In the genomic region with DNA sequence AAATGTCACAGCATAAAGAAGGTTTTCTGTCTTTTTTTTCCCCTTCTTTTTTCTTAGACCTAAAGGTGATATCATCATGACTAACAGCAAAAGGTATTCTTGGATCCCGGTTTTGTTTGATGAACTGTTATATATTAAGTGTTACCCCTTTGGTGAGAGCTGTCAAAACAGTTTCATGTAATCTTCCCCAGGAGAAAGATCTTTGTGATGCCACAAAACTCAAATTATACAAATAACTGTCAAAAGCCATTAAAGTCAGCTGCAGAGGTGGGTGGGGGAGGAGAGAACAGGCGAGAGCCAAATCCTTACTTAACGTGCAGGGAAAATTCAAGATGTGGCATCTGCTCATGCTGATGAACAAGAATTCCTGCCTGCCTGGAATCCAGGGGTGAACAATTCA, we compare ENCODE assay signal across 1 cellular context.
TF ChIP-seq lines count a peak whose summit lies in the region.

No MANE protein-coding gene starts in this region.

TF ChIP-seq in SK-N-SH, 30 proteins besides CTCF, POLR2A, EP300 and RAD21 (continued from another document):
- TF ChIP-seq, protein P1, sequence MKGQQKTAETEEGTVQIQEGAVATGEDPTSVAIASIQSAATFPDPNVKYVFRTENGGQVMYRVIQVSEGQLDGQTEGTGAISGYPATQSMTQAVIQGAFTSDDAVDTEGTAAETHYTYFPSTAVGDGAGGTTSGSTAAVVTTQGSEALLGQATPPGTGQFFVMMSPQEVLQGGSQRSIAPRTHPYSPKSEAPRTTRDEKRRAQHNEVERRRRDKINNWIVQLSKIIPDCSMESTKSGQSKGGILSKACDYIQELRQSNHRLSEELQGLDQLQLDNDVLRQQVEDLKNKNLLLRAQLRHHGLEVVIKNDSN (IDR thresholded peaks at IDR 0.05; ENCODE audit: borderline replicate concordance, low read depth): no peak
- TF ChIP-seq MXI1 (IDR thresholded peaks at IDR 0.05; ENCODE audit: low read depth, low read length): no peak
- no peak for TF ChIP-seq NFIC (IDR thresholded peaks at IDR 0.05; ENCODE audit: borderline replicate concordance)
- no peak for TF ChIP-seq TEAD4 (IDR thresholded peaks at IDR 0.05; ENCODE audit: borderline replicate concordance, insufficient read depth)
- TF ChIP-seq, protein P2, sequence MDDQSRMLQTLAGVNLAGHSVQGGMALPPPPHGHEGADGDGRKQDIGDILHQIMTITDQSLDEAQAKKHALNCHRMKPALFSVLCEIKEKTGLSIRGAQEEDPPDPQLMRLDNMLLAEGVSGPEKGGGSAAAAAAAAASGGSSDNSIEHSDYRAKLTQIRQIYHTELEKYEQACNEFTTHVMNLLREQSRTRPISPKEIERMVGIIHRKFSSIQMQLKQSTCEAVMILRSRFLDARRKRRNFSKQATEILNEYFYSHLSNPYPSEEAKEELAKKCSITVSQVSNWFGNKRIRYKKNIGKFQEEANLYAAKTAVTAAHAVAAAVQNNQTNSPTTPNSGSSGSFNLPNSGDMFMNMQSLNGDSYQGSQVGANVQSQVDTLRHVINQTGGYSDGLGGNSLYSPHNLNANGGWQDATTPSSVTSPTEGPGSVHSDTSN (IDR thresholded peaks at IDR 0.05): no peak
- TF ChIP-seq GABPA (IDR thresholded peaks at IDR 0.05; ENCODE audit: low read depth): no peak
- no peak for TF ChIP-seq RXRA (IDR thresholded peaks at IDR 0.05; ENCODE audit: borderline replicate concordance, low read depth)
- TF ChIP-seq YY1 (IDR thresholded peaks at IDR 0.05; ENCODE audit: low read depth): no peak
- TF ChIP-seq, protein P3, sequence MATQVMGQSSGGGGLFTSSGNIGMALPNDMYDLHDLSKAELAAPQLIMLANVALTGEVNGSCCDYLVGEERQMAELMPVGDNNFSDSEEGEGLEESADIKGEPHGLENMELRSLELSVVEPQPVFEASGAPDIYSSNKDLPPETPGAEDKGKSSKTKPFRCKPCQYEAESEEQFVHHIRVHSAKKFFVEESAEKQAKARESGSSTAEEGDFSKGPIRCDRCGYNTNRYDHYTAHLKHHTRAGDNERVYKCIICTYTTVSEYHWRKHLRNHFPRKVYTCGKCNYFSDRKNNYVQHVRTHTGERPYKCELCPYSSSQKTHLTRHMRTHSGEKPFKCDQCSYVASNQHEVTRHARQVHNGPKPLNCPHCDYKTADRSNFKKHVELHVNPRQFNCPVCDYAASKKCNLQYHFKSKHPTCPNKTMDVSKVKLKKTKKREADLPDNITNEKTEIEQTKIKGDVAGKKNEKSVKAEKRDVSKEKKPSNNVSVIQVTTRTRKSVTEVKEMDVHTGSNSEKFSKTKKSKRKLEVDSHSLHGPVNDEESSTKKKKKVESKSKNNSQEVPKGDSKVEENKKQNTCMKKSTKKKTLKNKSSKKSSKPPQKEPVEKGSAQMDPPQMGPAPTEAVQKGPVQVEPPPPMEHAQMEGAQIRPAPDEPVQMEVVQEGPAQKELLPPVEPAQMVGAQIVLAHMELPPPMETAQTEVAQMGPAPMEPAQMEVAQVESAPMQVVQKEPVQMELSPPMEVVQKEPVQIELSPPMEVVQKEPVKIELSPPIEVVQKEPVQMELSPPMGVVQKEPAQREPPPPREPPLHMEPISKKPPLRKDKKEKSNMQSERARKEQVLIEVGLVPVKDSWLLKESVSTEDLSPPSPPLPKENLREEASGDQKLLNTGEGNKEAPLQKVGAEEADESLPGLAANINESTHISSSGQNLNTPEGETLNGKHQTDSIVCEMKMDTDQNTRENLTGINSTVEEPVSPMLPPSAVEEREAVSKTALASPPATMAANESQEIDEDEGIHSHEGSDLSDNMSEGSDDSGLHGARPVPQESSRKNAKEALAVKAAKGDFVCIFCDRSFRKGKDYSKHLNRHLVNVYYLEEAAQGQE (IDR thresholded peaks at IDR 0.05; ENCODE audit: low read depth, low read length): no peak
- no peak for TF ChIP-seq EZH2phosphoT487 (IDR thresholded peaks at IDR 0.05; ENCODE audit: borderline replicate concordance, low read depth)
- TF ChIP-seq, protein P4, sequence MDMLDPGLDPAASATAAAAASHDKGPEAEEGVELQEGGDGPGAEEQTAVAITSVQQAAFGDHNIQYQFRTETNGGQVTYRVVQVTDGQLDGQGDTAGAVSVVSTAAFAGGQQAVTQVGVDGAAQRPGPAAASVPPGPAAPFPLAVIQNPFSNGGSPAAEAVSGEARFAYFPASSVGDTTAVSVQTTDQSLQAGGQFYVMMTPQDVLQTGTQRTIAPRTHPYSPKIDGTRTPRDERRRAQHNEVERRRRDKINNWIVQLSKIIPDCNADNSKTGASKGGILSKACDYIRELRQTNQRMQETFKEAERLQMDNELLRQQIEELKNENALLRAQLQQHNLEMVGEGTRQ (IDR thresholded peaks at IDR 0.05; ENCODE audit: borderline replicate concordance, low read depth, low read length): no peak
- TF ChIP-seq, protein P5, sequence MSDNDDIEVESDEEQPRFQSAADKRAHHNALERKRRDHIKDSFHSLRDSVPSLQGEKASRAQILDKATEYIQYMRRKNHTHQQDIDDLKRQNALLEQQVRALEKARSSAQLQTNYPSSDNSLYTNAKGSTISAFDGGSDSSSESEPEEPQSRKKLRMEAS (IDR thresholded peaks at IDR 0.05; ENCODE audit: low read depth): no peak
- TF ChIP-seq GATA2 (CRISPR knock-in tag; IDR thresholded peaks at IDR 0.05): no peak
- no peak for TF ChIP-seq ELF1 (IDR thresholded peaks at IDR 0.05)
